16 cellular contexts compared by ENCODE assay signal in the genomic region with DNA sequence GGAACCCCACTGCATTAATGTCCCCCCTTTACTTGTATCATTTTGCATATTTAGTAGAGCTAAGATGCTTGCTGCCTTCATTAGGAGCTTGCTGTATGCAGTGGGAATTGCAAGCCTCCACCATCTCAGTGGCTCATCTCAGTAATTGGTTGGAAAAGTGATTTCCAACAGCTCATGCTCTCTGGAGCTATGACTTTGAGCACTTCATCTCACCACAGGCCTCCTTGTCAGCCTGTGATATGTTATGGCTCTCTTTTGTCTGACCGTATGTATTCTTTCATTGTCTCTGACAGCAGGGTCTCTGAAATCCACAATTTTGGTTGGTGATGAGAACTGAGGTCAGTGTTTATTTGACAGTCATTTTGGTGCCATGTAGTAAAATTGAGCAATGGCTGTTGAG.
DNase-seq lines count a peak whose midpoint lies in the region; ATAC-seq and TF ChIP-seq lines count a peak whose summit lies in the region.
"Had no signal": no experiment of that assay in that cellular context is flagged by ENCODE, and none has a peak within 500 bp of the region (broad histone marks: within the 10 kb centered on the region; RNA-seq: fewer than 3 reads in every experiment).

No MANE protein-coding gene starts in this region.

- peak; percentile 41 for DNase-seq in COR-L47 (lab: John Stamatoyannopoulos, UW)
- DNase-seq in NCI-H748 treated with DMSO at 0.1 percent for 48 hours (lab: John Stamatoyannopoulos, UW), result peak; percentile 54
- DNase-seq in neural progenitor cell (ENCODE audit: low spot score), result no peak
- DNase-seq in activated CD4-positive, alpha-beta T cell treated with anti-CD3 and anti-CD28 coated beads, Interleukin-2, amount 50 U/mL, for 1 hour, result no peak
- no peak for DNase-seq in activated CD8-positive, alpha-beta memory T cell treated with anti-CD3 and anti-CD28 coated beads, Interleukin-2, amount 50 U/mL, for 48 hours
- DNase-seq: C1 segment of cervical spinal cord; CD4-positive, alpha-beta T cell; DMS153; DMS79 treated with DMSO at 0.1 percent for 48 hours; EL; GOT3; HCEC 1CT had no signal

- no peak overlapping the region for H3K4me3 Mint-ChIP-seq in neural progenitor cell
- H3K4me3 Mint-ChIP-seq: B cell; CD4-positive, alpha-beta T cell had no signal

- peaks cover 4% of the 10 kb centered on the region for H3K4me1 Mint-ChIP-seq in neural progenitor cell
- H3K4me1 Mint-ChIP-seq: B cell had no signal

- H3K27me3 ChIP-seq in neural progenitor cell, result no peaks in the 10 kb centered on the region

- no peak overlapping the region for H3K9ac ChIP-seq in neural progenitor cell

- H3K27me3 Mint-ChIP-seq in neural progenitor cell (ENCODE audit: insufficient read depth, low read depth), result peaks cover 4% of the 10 kb centered on the region
- H3K27me3 Mint-ChIP-seq: B cell; CD4-positive, alpha-beta T cell had no signal

- H3K9me3 Mint-ChIP-seq in neural progenitor cell, result peaks cover 3% of the 10 kb centered on the region

- TF ChIP-seq CTCF in HEK293 (tag by site-specific recombination; IDR thresholded peaks at IDR 0.05) (no peak), neural progenitor cell (IDR thresholded peaks at IDR 0.05) (no peak)

- H3K27ac ChIP-seq in HEK293 (ENCODE audit: extremely low read depth, low read depth, low read length) (no peak overlapping the region), neural progenitor cell (no peak overlapping the region)

- no peaks in the 10 kb centered on the region for H3K36me3 Mint-ChIP-seq in neural progenitor cell

- no peaks in the 10 kb centered on the region for H3K79me2 ChIP-seq in neural progenitor cell (ENCODE audit: low read depth)

- H4K20me1 ChIP-seq in neural progenitor cell (ENCODE audit: low read depth), result no peaks in the 10 kb centered on the region

- peak overlapping the region; percentile 89 for H3K27ac Mint-ChIP-seq in neural progenitor cell
- H3K27ac Mint-ChIP-seq: B cell; CD4-positive, alpha-beta T cell had no signal

- no peaks in the 10 kb centered on the region for H3K4me1 ChIP-seq in HEK293 (ENCODE audit: control insufficient read depth, insufficient read depth, low read length)
- H3K4me1 ChIP-seq in neural progenitor cell, result no peaks in the 10 kb centered on the region

- H3F3A ChIP-seq in neural progenitor cell (ENCODE audit: low read depth), result no peaks in the 10 kb centered on the region

- no peak overlapping the region for H2AFZ ChIP-seq in neural progenitor cell (replicated peaks)

- POLR2A ChIA-PET in HEK293 (lab: Yijun Ruan, JAX), result no interaction called here

- H3K9me3 ChIP-seq in HEK293 (ENCODE audit: control insufficient read depth, insufficient read depth, low read depth, low read length) (no peaks in the 10 kb centered on the region), neural progenitor cell (ENCODE audit: low read depth) (no peaks in the 10 kb centered on the region)

- no peaks in the 10 kb centered on the region for H3K36me3 ChIP-seq in HEK293 (ENCODE audit: control insufficient read depth in 2 of 2, insufficient read depth in 1 of 2, low read length in 2 of 2)
- no peaks in the 10 kb centered on the region for H3K36me3 ChIP-seq in neural progenitor cell

- H3K4me2 ChIP-seq in neural progenitor cell, result no peak overlapping the region

- no peak for ATAC-seq in GM19328 (IDR thresholded peaks at IDR 0.05; ENCODE audit: unreplicated experiment)
- ATAC-seq: HepG2 had no signal

- CTCF ChIA-PET in HEK293 (lab: Yijun Ruan, JAX), result no interaction called here

- H3K4me3 ChIP-seq in HEK293 (ENCODE audit: low read depth, low read length), result no peak overlapping the region
- H3K4me3 ChIP-seq in neural progenitor cell, result no peak overlapping the region

TF ChIP-seq in HEK293, 187 proteins besides CTCF, POLR2A, EP300 and RAD21:
- no peak for TF ChIP-seq YY2 (tag by site-specific recombination; IDR thresholded peaks at IDR 0.05)
- no peak for TF ChIP-seq ZNF558 (tag by site-specific recombination; IDR thresholded peaks at IDR 0.05)
- peak; percentile 56 for TF ChIP-seq ZIC2 (tag by site-specific recombination; IDR thresholded peaks at IDR 0.05)
- TF ChIP-seq ZNF747 (tag by site-specific recombination; IDR thresholded peaks at IDR 0.05), result no peak
- no peak for TF ChIP-seq ZNF548 (tag by site-specific recombination; IDR thresholded peaks at IDR 0.05)

Comparison
In these comparisons a context has a peak if more than half of its experiments do, and no peak if none do; other contexts are left out.
1. DNase-seq: peak in COR-L47 (single experiment) and NCI-H748 treated with DMSO at 0.1 percent for 48 hours (single experiment); none in neural progenitor cell (single experiment), activated CD4-positive, alpha-beta T cell treated with anti-CD3 and anti-CD28 coated beads, Interleukin-2, amount 50 U/mL, for 1 hour (single experiment) and activated CD8-positive, alpha-beta memory T cell treated with anti-CD3 and anti-CD28 coated beads, Interleukin-2, amount 50 U/mL, for 48 hours (single experiment).